Comparison of ENCODE assay signal across 11 cellular contexts in genomic region chr6:144335315-144335861, GRCh38. TPM values are rescaled to one million over a fixed set of nuclear protein-coding genes. Genes with fewer than 3 reads are reported as not detected.
DNase-seq lines count a peak whose midpoint lies in the region; ATAC-seq and TF ChIP-seq lines count a peak whose summit lies in the region.
"Had no signal": no experiment of that assay in that cellular context is flagged by ENCODE, and none has a peak within 500 bp of the region (broad histone marks: within the 10 kb centered on the region; RNA-seq: fewer than 3 reads in every experiment).

No MANE protein-coding gene starts in this region.

- WGBS in spleen, 5 donors = 31 to 45% (median 35%) methylated on average over 5 of the region's 5 CpGs

- no peaks in the 10 kb centered on the region for H3K27me3 Mint-ChIP-seq in activated T-cell treated with anti-CD3 and anti-CD28 coated beads, Interleukin-2, amount 50 U/mL, for 24 hours
- no peaks in the 10 kb centered on the region for H3K27me3 Mint-ChIP-seq in activated naive CD8-positive, alpha-beta T cell

- intact Hi-C loops in spleen (cut with DNase I; ENCODE audit: low total_unique reads) = loop anchor here (10.0 kb wide), 1 partner anchor 51 kb away; the partner anchor contains the start of gene UTRN

- peaks cover 21% of the 10 kb centered on the region for H3F3A ChIP-seq in MM.1S (ENCODE audit: insufficient read depth, low read length)

- no peak for DNase-seq in activated T-cell treated with anti-CD3 and anti-CD28 coated beads, Interleukin-2, amount 50 U/mL, for 24 hours
- no peak for DNase-seq in activated T-cell treated with anti-CD3 and anti-CD28 coated beads, Interleukin-2, amount 50 U/mL, for 48 hours
- DNase-seq in MM.1S = no peak
- DNase-seq in spleen = no peak
- DNase-seq in stimulated activated CD4-positive, alpha-beta T cell treated with anti-CD3 and anti-CD28 coated beads, Interleukin-12 subunit alpha, Interleukin-12 subunit beta, amount 100 ng/mL, for 4 hours = no peak
- DNase-seq in dermis blood vessel endothelial cell = no peak
- no peak for DNase-seq in omental fat pad (ENCODE audit: low spot score)
- DNase-seq: NCI-H1092 treated with DMSO at 0.1 percent for 48 hours, posterior cingulate gyrus had no signal

- peak overlapping the region; percentile 80 for H3K4me2 ChIP-seq in MM.1S (ENCODE audit: low read depth, low read length)

- H2AFZ ChIP-seq in MM.1S (ENCODE audit: low read length) = no peak overlapping the region

- TF ChIP-seq CTCF in MM.1S (IDR thresholded peaks at IDR 0.05; ENCODE audit: low read length) (no peak), spleen (IDR thresholded peaks at IDR 0.05 in 8 of 11, conservative IDR thresholded peaks at IDR 0.05 in 3 of 11) (no peak), omental fat pad (IDR thresholded peaks at IDR 0.05) (no peak)

- H3K36me3 ChIP-seq in MM.1S (replicated peaks; ENCODE audit: insufficient read depth, low read length) = no peaks in the 10 kb centered on the region
- no peaks in the 10 kb centered on the region for H3K36me3 ChIP-seq in spleen

- H3K9ac ChIP-seq in MM.1S (ENCODE audit: low read length) = peak overlapping the region; percentile 60; the same call in 1 of the 2 replicates

- no peaks in the 10 kb centered on the region for H4K20me1 ChIP-seq in MM.1S (ENCODE audit: insufficient read depth, low read length)

- H3K27ac Mint-ChIP-seq in activated T-cell treated with anti-CD3 and anti-CD28 coated beads, Interleukin-2, amount 50 U/mL, for 24 hours = peak overlapping the region; percentile 61
- peak overlapping the region; percentile 22 for H3K27ac Mint-ChIP-seq in activated naive CD8-positive, alpha-beta T cell

- H3K27ac ChIP-seq in MM.1S (ENCODE audit: low read length) (peak overlapping the region; percentile 95), spleen (peak overlapping the region; percentile 61 to 89 (median 80))
- H3K27ac ChIP-seq: RWPE1 had no signal

- no peaks in the 10 kb centered on the region for H3K27me3 ChIP-seq in MM.1S (replicated peaks; ENCODE audit: insufficient read depth, low read length)
- H3K27me3 ChIP-seq in spleen (replicated peaks in 1 of 7) = no peaks in the 10 kb centered on the region

- no peaks in the 10 kb centered on the region for H3K9me3 Mint-ChIP-seq in activated T-cell treated with anti-CD3 and anti-CD28 coated beads, Interleukin-2, amount 50 U/mL, for 24 hours
- no peaks in the 10 kb centered on the region for H3K9me3 Mint-ChIP-seq in activated naive CD8-positive, alpha-beta T cell (ENCODE audit: low read depth)

- H3K9me3 ChIP-seq in MM.1S (replicated peaks; ENCODE audit: insufficient read depth, low read length) (no peaks in the 10 kb centered on the region), spleen (no peaks in the 10 kb centered on the region)

- peak overlapping the region; percentile 50; the same call in 1 of the 2 replicates for H3K4me3 ChIP-seq in MM.1S (ENCODE audit: low read length)
- peak overlapping the region in 1 of 8 donors; percentile 59 for H3K4me3 ChIP-seq in spleen

- H3K4me3 Mint-ChIP-seq in activated T-cell treated with anti-CD3 and anti-CD28 coated beads, Interleukin-2, amount 50 U/mL, for 24 hours = peak overlapping the region; percentile 70
- peak overlapping the region; percentile 83 for H3K4me3 Mint-ChIP-seq in activated naive CD8-positive, alpha-beta T cell

- H3K36me3 Mint-ChIP-seq in activated T-cell treated with anti-CD3 and anti-CD28 coated beads, Interleukin-2, amount 50 U/mL, for 24 hours (ENCODE audit: low read depth) = no peaks in the 10 kb centered on the region
- no peaks in the 10 kb centered on the region for H3K36me3 Mint-ChIP-seq in activated naive CD8-positive, alpha-beta T cell

- no peak for TF ChIP-seq POLR2A in spleen (IDR thresholded peaks at IDR 0.05)

- H3K4me1 ChIP-seq in MM.1S (ENCODE audit: low read length) (peaks cover 39% of the 10 kb centered on the region), spleen (peaks cover 28 to 93% (median 69%) of the 10 kb centered on the region in 6 donors)

- H3K79me2 ChIP-seq in MM.1S (ENCODE audit: low read length) = no peaks in the 10 kb centered on the region

- H3K4me1 Mint-ChIP-seq in activated T-cell treated with anti-CD3 and anti-CD28 coated beads, Interleukin-2, amount 50 U/mL, for 24 hours (ENCODE audit: low read depth) = peaks cover 51% of the 10 kb centered on the region
- peaks cover 54% of the 10 kb centered on the region for H3K4me1 Mint-ChIP-seq in activated naive CD8-positive, alpha-beta T cell (ENCODE audit: low read depth)

- ATAC-seq in omental fat pad (ENCODE audit: low FRiP score) = no peak

- H3K9me2 ChIP-seq in MM.1S (replicated peaks; ENCODE audit: insufficient read depth, low read length) = no peaks in the 10 kb centered on the region

RNA-seq across cellular contexts. Expression of gene UTRN, which starts 50.3 kb away (rescaled TPM):
- total RNA-seq in spleen = 100 to 1,000 TPM; 273 to 539 (median 391) TPM
- 10 to 100 TPM; 15.4 to 29.1 (median 16.7) TPM for polyA plus RNA-seq in spleen
- 719 and 803 TPM in 2 replicates for total RNA-seq in dermis blood vessel endothelial cell
- 100 to 1,000 TPM; 172 to 283 (median 226) TPM for total RNA-seq in omental fat pad
